Comparison of ENCODE assay signal across 10 cellular contexts in genomic region chr18:57776767-57777166, GRCh38. TPM values are rescaled to one million over a fixed set of nuclear protein-coding genes. Genes with fewer than 3 reads are reported as not detected.
DNase-seq lines count a peak whose midpoint lies in the region; ATAC-seq and TF ChIP-seq lines count a peak whose summit lies in the region.
"Had no signal": no experiment of that assay in that cellular context is flagged by ENCODE, and none has a peak within 500 bp of the region (broad histone marks: within the 10 kb centered on the region; RNA-seq: fewer than 3 reads in every experiment).

No MANE protein-coding gene starts in this region.

- DNase-seq in NCI-H2171 (lab: John Stamatoyannopoulos, UW), result peak; percentile 58
- DNase-seq in body of pancreas, result peak in 1 of 4 donors; percentile 13
- DNase-seq in left ventricle myocardium superior, result no peak
- no peak for DNase-seq in transverse colon
- no peak for DNase-seq in activated CD4-positive, alpha-beta T cell treated with anti-CD3 and anti-CD28 coated beads, Interleukin-2, amount 50 U/mL, for 4 hours
- DNase-seq in kidney glomerular epithelial cell (lab: John Stamatoyannopoulos, UW), result no peak
- DNase-seq in NAMALWA (ENCODE audit: low spot score), result no peak
- DNase-seq: MG63; NCI-H510A treated with DMSO at 0.1 percent for 48 hours; stimulated activated CD4-positive, alpha-beta T cell treated with anti-CD3 and anti-CD28 coated beads, Interleukin-12 subunit alpha, Interleukin-12 subunit beta, amount 100 ng/mL, for 4 hours had no signal

- no peak for TF ChIP-seq EP300 in transverse colon (IDR thresholded peaks at IDR 0.05; ENCODE audit: low read depth)

- WGBS in body of pancreas, 2 donors, result 24 to 31% methylated on average over 4 of the region's 4 CpGs
- WGBS in transverse colon (ENCODE audit: low coverage in 1 of 2), 2 donors, result 22 to 48% methylated on average over 4 of the region's 4 CpGs

- H3K4me3 ChIP-seq in body of pancreas (no peak overlapping the region), transverse colon (no peak overlapping the region)
- H3K4me3 ChIP-seq: MG63 had no signal

- H3K9me3 ChIP-seq in body of pancreas (no peaks in the 10 kb centered on the region), transverse colon (no peaks in the 10 kb centered on the region)
- H3K9me3 ChIP-seq: MG63 had no signal

- H3K36me3 ChIP-seq in body of pancreas (replicated peaks in 1 of 2; ENCODE audit: insufficient read depth in 1 of 2, low read depth in 2 of 2), result no peaks in the 10 kb centered on the region
- H3K36me3 ChIP-seq in transverse colon, result no peaks in the 10 kb centered on the region

- in situ Hi-C loops in transverse colon (cut with MboI; ENCODE audit: low pct_ligation_motif_present in 1 of 4, low pct_unique_long_range_greater_than_20kb in 1 of 4, low sequenced_read_pairs in 3 of 4), result no loop called here

- no peak for TF ChIP-seq CTCF in body of pancreas (IDR thresholded peaks at IDR 0.05)
- no peak for TF ChIP-seq CTCF in transverse colon (IDR thresholded peaks at IDR 0.05)

- H3K27me3 ChIP-seq in body of pancreas, result no peaks in the 10 kb centered on the region
- H3K27me3 ChIP-seq in transverse colon, result no peaks in the 10 kb centered on the region
- H3K27me3 ChIP-seq: MG63 had no signal

- ATAC-seq in body of pancreas (peak; percentile 49), left ventricle myocardium superior (peak; percentile 87)

- intact Hi-C loops in body of pancreas (cut with DNase I), result no loop called here
- intact Hi-C loops in left ventricle myocardium superior (cut with micrococcal nuclease), result no loop called here
- intact Hi-C loops in transverse colon (cut with DNase I; ENCODE audit: low total_unique reads), result no loop called here

- TF ChIP-seq POLR2A in body of pancreas (IDR thresholded peaks at IDR 0.05) (no peak), transverse colon (IDR thresholded peaks at IDR 0.05) (no peak)

- peaks cover 76% of the 10 kb centered on the region for H3K4me1 ChIP-seq in body of pancreas
- H3K4me1 ChIP-seq in transverse colon, result peaks cover 16 to 94% (median 63%) of the 10 kb centered on the region in 4 donors

- H3K27ac ChIP-seq in body of pancreas (peak overlapping the region in 3 of 4 donors; percentile 38 to 70 (median 70)), transverse colon (peak overlapping the region in 3 of 4 donors; percentile 52 to 68 (median 62))

RNA-seq across cellular contexts. Expression of gene ATP8B1, which starts 26.3 kb away (rescaled TPM):
- total RNA-seq in body of pancreas (10 to 100 TPM; 18.5 to 41.5 TPM), left ventricle myocardium superior (4.0 TPM), transverse colon (100 to 1,000 TPM; 120 to 321 (median 252) TPM)
